8 cellular contexts compared by ENCODE assay signal in genomic region chr2:10412380-10412779, GRCh38. TPM values are rescaled to one million over a fixed set of nuclear protein-coding genes. Genes with fewer than 3 reads are reported as not detected.
DNase-seq lines count a peak whose midpoint lies in the region; ATAC-seq lines count a peak whose summit lies in the region.

No MANE protein-coding gene starts in this region.

- POLR2A ChIA-PET in activated CD4-positive, alpha-beta T cell treated with anti-CD3 and anti-CD28 coated beads for 36 hours (lab: Charles Lee): no interaction called here
- POLR2A ChIA-PET in activated CD4-positive, alpha-beta memory T cell treated with anti-CD3 and anti-CD28 coated beads, Interleukin-2, amount 10 ng/mL, durations not matched to agents 7 days and 5 days (lab: Charles Lee): no interaction called here
- POLR2A ChIA-PET in naive thymus-derived CD4-positive, alpha-beta T cell (lab: Charles Lee): no interaction called here

- no peaks in the 10 kb centered on the region for H3K27me3 Mint-ChIP-seq in activated CD4-positive, alpha-beta T cell treated with anti-CD3 and anti-CD28 coated beads for 36 hours
- no peaks in the 10 kb centered on the region for H3K27me3 Mint-ChIP-seq in activated CD4-positive, alpha-beta memory T cell treated with anti-CD3 and anti-CD28 coated beads, Interleukin-2, amount 10 ng/mL, durations not matched to agents 7 days and 5 days
- H3K27me3 Mint-ChIP-seq in naive thymus-derived CD4-positive, alpha-beta T cell: no peaks in the 10 kb centered on the region

- H3K9me3 Mint-ChIP-seq in activated CD4-positive, alpha-beta T cell treated with anti-CD3 and anti-CD28 coated beads for 36 hours (ENCODE audit: low read depth): no peaks in the 10 kb centered on the region
- no peaks in the 10 kb centered on the region for H3K9me3 Mint-ChIP-seq in activated CD4-positive, alpha-beta memory T cell treated with anti-CD3 and anti-CD28 coated beads, Interleukin-2, amount 10 ng/mL, durations not matched to agents 7 days and 5 days
- peaks cover 0 to 2% (median 0%) of the 10 kb centered on the region in 11 donors for H3K9me3 Mint-ChIP-seq in naive thymus-derived CD4-positive, alpha-beta T cell

- no peak overlapping the region for H3K4me3 Mint-ChIP-seq in activated CD4-positive, alpha-beta T cell treated with anti-CD3 and anti-CD28 coated beads for 36 hours
- H3K4me3 Mint-ChIP-seq in activated CD4-positive, alpha-beta memory T cell treated with anti-CD3 and anti-CD28 coated beads, Interleukin-2, amount 10 ng/mL, durations not matched to agents 7 days and 5 days: no peak overlapping the region
- H3K4me3 Mint-ChIP-seq in naive thymus-derived CD4-positive, alpha-beta T cell: no peak overlapping the region

- H3K36me3 Mint-ChIP-seq in activated CD4-positive, alpha-beta T cell treated with anti-CD3 and anti-CD28 coated beads for 36 hours (ENCODE audit: low read depth): peaks cover 15% of the 10 kb centered on the region
- H3K36me3 Mint-ChIP-seq in activated CD4-positive, alpha-beta memory T cell treated with anti-CD3 and anti-CD28 coated beads, Interleukin-2, amount 10 ng/mL, durations not matched to agents 7 days and 5 days (ENCODE audit: low read depth): peaks cover 7% of the 10 kb centered on the region
- peaks cover 0 to 12% (median 0%) of the 10 kb centered on the region in 5 donors for H3K36me3 Mint-ChIP-seq in naive thymus-derived CD4-positive, alpha-beta T cell

- CTCF ChIA-PET in activated CD4-positive, alpha-beta T cell treated with anti-CD3 and anti-CD28 coated beads for 36 hours (lab: Charles Lee): interaction anchor here (0.7 to 0.8 kb wide), 2 partner anchors 19 to 271 kb away, joined by 3 read pairs; no protein-coding TSS in a partner anchor
- CTCF ChIA-PET in activated CD4-positive, alpha-beta memory T cell treated with anti-CD3 and anti-CD28 coated beads, Interleukin-2, amount 10 ng/mL, durations not matched to agents 7 days and 5 days (lab: Charles Lee): interaction anchor here (1.1 kb wide), 1 partner anchor 23 kb away, joined by 4 read pairs; no protein-coding TSS in a partner anchor
- CTCF ChIA-PET in naive thymus-derived CD4-positive, alpha-beta T cell (lab: Charles Lee): interaction anchor here (0.5 kb wide), 1 partner anchor 151 kb away, joined by 5 read pairs; no protein-coding TSS in a partner anchor

- no peak overlapping the region for H3K27ac ChIP-seq in naive thymus-derived CD4-positive, alpha-beta T cell (ENCODE audit: low read depth, low read length)

- H3K4me1 ChIP-seq in naive thymus-derived CD4-positive, alpha-beta T cell (ENCODE audit: control insufficient read depth in 2 of 2, insufficient read depth in 2 of 2, low read length in 2 of 2): peaks cover 21% of the 10 kb centered on the region in 2 donors

- intact Hi-C loops in activated CD4-positive, alpha-beta T cell treated with anti-CD3 and anti-CD28 coated beads for 36 hours (cut with DNase I, micrococcal nuclease): no loop called here
- intact Hi-C loops in naive thymus-derived CD4-positive, alpha-beta T cell (cut with micrococcal nuclease): no loop called here

- H3K36me3 ChIP-seq in naive thymus-derived CD4-positive, alpha-beta T cell (ENCODE audit: control insufficient read depth in 2 of 3, insufficient read depth in 3 of 3, low read length in 3 of 3): peaks cover 0 to 36% (median 0%) of the 10 kb centered on the region in 3 experiments

- peak; percentile 73 for DNase-seq in activated CD4-positive, alpha-beta T cell treated with anti-CD3 and anti-CD28 coated beads for 36 hours
- no peak for DNase-seq in activated CD4-positive, alpha-beta T cell treated with anti-CD3 and anti-CD28 coated beads, Interleukin-2, amount 50 U/mL, for 4 hours
- DNase-seq in activated CD4-positive, alpha-beta memory T cell treated with anti-CD3 and anti-CD28 coated beads, Interleukin-2, amount 10 ng/mL, durations not matched to agents 7 days and 5 days: peak; percentile 66
- DNase-seq in naive thymus-derived CD4-positive, alpha-beta T cell: peak in 1 of 9 donors; percentile 39
- DNase-seq in NCI-H510A treated with DMSO at 0.1 percent for 48 hours (lab: John Stamatoyannopoulos, UW): no peak

- no peak for ATAC-seq in activated CD4-positive, alpha-beta T cell treated with anti-CD3 and anti-CD28 coated beads for 36 hours
- ATAC-seq in HG03565 (IDR thresholded peaks at IDR 0.05; ENCODE audit: unreplicated experiment) (peak; percentile 26), HG02885 (IDR thresholded peaks at IDR 0.05; ENCODE audit: poor library complexity, unreplicated experiment) (no peak), GM19395 (IDR thresholded peaks at IDR 0.05; ENCODE audit: unreplicated experiment) (no peak)
- peak; percentile 36 for ATAC-seq in naive thymus-derived CD4-positive, alpha-beta T cell

- H3K27ac Mint-ChIP-seq in activated CD4-positive, alpha-beta T cell treated with anti-CD3 and anti-CD28 coated beads for 36 hours: no peak overlapping the region
- no peak overlapping the region for H3K27ac Mint-ChIP-seq in activated CD4-positive, alpha-beta memory T cell treated with anti-CD3 and anti-CD28 coated beads, Interleukin-2, amount 10 ng/mL, durations not matched to agents 7 days and 5 days
- H3K27ac Mint-ChIP-seq in naive thymus-derived CD4-positive, alpha-beta T cell: no peak overlapping the region

- H3K4me3 ChIP-seq in naive thymus-derived CD4-positive, alpha-beta T cell (ENCODE audit: low read length): no peak overlapping the region

- no peaks in the 10 kb centered on the region for H3K27me3 ChIP-seq in naive thymus-derived CD4-positive, alpha-beta T cell (ENCODE audit: control insufficient read depth in 2 of 2, insufficient read depth in 2 of 2, low read length in 2 of 2)

- H3K4me1 Mint-ChIP-seq in activated CD4-positive, alpha-beta T cell treated with anti-CD3 and anti-CD28 coated beads for 36 hours: peaks cover 42% of the 10 kb centered on the region
- peaks cover 27% of the 10 kb centered on the region for H3K4me1 Mint-ChIP-seq in activated CD4-positive, alpha-beta memory T cell treated with anti-CD3 and anti-CD28 coated beads, Interleukin-2, amount 10 ng/mL, durations not matched to agents 7 days and 5 days
- peaks cover 20 to 40% (median 26%) of the 10 kb centered on the region in 7 donors for H3K4me1 Mint-ChIP-seq in naive thymus-derived CD4-positive, alpha-beta T cell

- H3K9me3 ChIP-seq in naive thymus-derived CD4-positive, alpha-beta T cell (ENCODE audit: control insufficient read depth in 2 of 3, low read length in 3 of 3): no peaks in the 10 kb centered on the region

RNA-seq across cellular contexts. Expression of gene ODC1, which starts 35.7 kb away (rescaled TPM):
- 100 to 1,000 TPM; 158 to 170 TPM for total RNA-seq in activated CD4-positive, alpha-beta T cell treated with anti-CD3 and anti-CD28 coated beads for 36 hours
- 10 to 100 TPM; 48.1 to 54.9 TPM for total RNA-seq in activated CD4-positive, alpha-beta memory T cell treated with anti-CD3 and anti-CD28 coated beads, Interleukin-2, amount 10 ng/mL, durations not matched to agents 7 days and 5 days
- 10 to 100 TPM; 32.7 to 88.2 (median 52.4) TPM for total RNA-seq in naive thymus-derived CD4-positive, alpha-beta T cell
- polyA plus RNA-seq in naive thymus-derived CD4-positive, alpha-beta T cell: 10 to 100 TPM; 48.3 to 66.5 TPM

Comparison
In these comparisons a context has a peak if more than half of its experiments do, and no peak if none do; other contexts are left out.
1. DNase-seq: peak in activated CD4-positive, alpha-beta T cell treated with anti-CD3 and anti-CD28 coated beads for 36 hours (single experiment) and activated CD4-positive, alpha-beta memory T cell treated with anti-CD3 and anti-CD28 coated beads, Interleukin-2, amount 10 ng/mL, durations not matched to agents 7 days and 5 days (single experiment); none in activated CD4-positive, alpha-beta T cell treated with anti-CD3 and anti-CD28 coated beads, Interleukin-2, amount 50 U/mL, for 4 hours (0 of 2) and NCI-H510A treated with DMSO at 0.1 percent for 48 hours (single experiment).
2. ATAC-seq: peak in HG03565 (single experiment) and naive thymus-derived CD4-positive, alpha-beta T cell (single experiment); none in activated CD4-positive, alpha-beta T cell treated with anti-CD3 and anti-CD28 coated beads for 36 hours (single experiment), HG02885 (single experiment) and GM19395 (single experiment).